In genomic region chr9:41356588-41357349, GRCh38 we compare ENCODE assay signal across 8 cellular contexts.
DNase-seq lines count a peak whose midpoint lies in the region; ATAC-seq and TF ChIP-seq lines count a peak whose summit lies in the region.
"Not testable (repeated sequence)": the region's sequence is repeated elsewhere in the genome, so short reads cannot be mapped to it uniquely, and the experiment has no call there.

No MANE protein-coding gene starts in this region.

- H3K27me3 ChIP-seq in sigmoid colon = not testable (repeated sequence)

- TF ChIP-seq CTCF in sigmoid colon (IDR thresholded peaks at IDR 0.05) = not testable (repeated sequence)

- not testable (repeated sequence) for H3K36me3 Mint-ChIP-seq in immature natural killer cell; stimulated activated memory B cell treated with anti-CD40 and anti-IgM and Interleukin-4, amounts not matched to agents 10 μg/mL and 1 μg/mL and 100 μg/mL, for 72 hours

- not testable (repeated sequence) for H3K4me1 ChIP-seq in sigmoid colon

- H3K4me1 Mint-ChIP-seq in immature natural killer cell = peaks cover 8 to 10% of the 10 kb centered on the region in 2 donors
- H3K4me1 Mint-ChIP-seq in stimulated activated memory B cell treated with anti-CD40 and anti-IgM and Interleukin-4, amounts not matched to agents 10 μg/mL and 1 μg/mL and 100 μg/mL, for 72 hours = peaks cover 12% of the 10 kb centered on the region

- not testable (repeated sequence) for TF ChIP-seq EP300 in sigmoid colon (IDR thresholded peaks at IDR 0.05)

- 4 to 24% methylated on average over 17 to 29 of the region's 42 CpGs for WGBS in sigmoid colon, 2 donors

- not testable (repeated sequence) for H3K27ac ChIP-seq in caudate nucleus (ENCODE audit: low read depth, low read length)
- H3K27ac ChIP-seq in sigmoid colon = peak overlapping the region; percentile 59 to 71 (median 66)

- not testable (repeated sequence) for H3K9me3 ChIP-seq in sigmoid colon

- H3K36me3 ChIP-seq in sigmoid colon = not testable (repeated sequence)

- H3K4me3 ChIP-seq in sigmoid colon = peak overlapping the region in 3 of 4 donors; percentile 28 to 34 (median 29)

- peak overlapping the region in 3 of 5 donors; percentile 74 to 84 (median 74) for H3K4me3 Mint-ChIP-seq in immature natural killer cell
- H3K4me3 Mint-ChIP-seq in stimulated activated memory B cell treated with anti-CD40 and anti-IgM and Interleukin-4, amounts not matched to agents 10 μg/mL and 1 μg/mL and 100 μg/mL, for 72 hours = peak overlapping the region; percentile 94

- H3K27me3 Mint-ChIP-seq in immature natural killer cell (ENCODE audit: low read depth in 3 of 3) = peaks cover 7 to 13% (median 8%) of the 10 kb centered on the region in 3 donors
- not testable (repeated sequence) for H3K27me3 Mint-ChIP-seq in stimulated activated memory B cell treated with anti-CD40 and anti-IgM and Interleukin-4, amounts not matched to agents 10 μg/mL and 1 μg/mL and 100 μg/mL, for 72 hours

- peak; percentile 58 for ATAC-seq in HG03280 (IDR thresholded peaks at IDR 0.05; ENCODE audit: unreplicated experiment)
- ATAC-seq in stimulated activated memory B cell treated with anti-CD40 and anti-IgM and Interleukin-4, amounts not matched to agents 10 μg/mL and 1 μg/mL and 100 μg/mL, for 72 hours = peak; percentile 64

- not testable (repeated sequence) for H3K9me3 Mint-ChIP-seq in immature natural killer cell; stimulated activated memory B cell treated with anti-CD40 and anti-IgM and Interleukin-4, amounts not matched to agents 10 μg/mL and 1 μg/mL and 100 μg/mL, for 72 hours

- peak overlapping the region in 2 of 6 donors; percentile 48 to 81 for H3K27ac Mint-ChIP-seq in immature natural killer cell
- not testable (repeated sequence) for H3K27ac Mint-ChIP-seq in stimulated activated memory B cell treated with anti-CD40 and anti-IgM and Interleukin-4, amounts not matched to agents 10 μg/mL and 1 μg/mL and 100 μg/mL, for 72 hours

- DNase-seq in DMS53 treated with DMSO at 0.1 percent for 48 hours (lab: John Stamatoyannopoulos, UW; ENCODE audit: unreplicated experiment) (peak; percentile 25), SIG-M5 treated with dmso at 0.1 percent for 504 hours (lab: John Stamatoyannopoulos, UW; ENCODE audit: unreplicated experiment) (peak; percentile 35), activated T-cell treated with anti-CD3 and anti-CD28 coated beads for 4 hours (peak; percentile 81), caudate nucleus (lab: John Stamatoyannopoulos, UW) (peak in 37 of 61 donors; percentile 2 to 80 (median 51)), immature natural killer cell (peak; percentile 72 to 85 (median 78)), sigmoid colon (peak; percentile 90)

- intact Hi-C loops in sigmoid colon (cut with DNase I) = not testable (repeated sequence)

- TF ChIP-seq POLR2A in sigmoid colon (IDR thresholded peaks at IDR 0.05) = not testable (repeated sequence)

Comparison
In these comparisons a context has a peak if more than half of its experiments do, and no peak if none do; other contexts are left out.
1. DNase-seq: peak in every context shown above with its lines; median percentile 90 in sigmoid colon; 81 in activated T-cell treated with anti-CD3 and anti-CD28 coated beads for 4 hours; 78 in immature natural killer cell; 51 in caudate nucleus; 35 in SIG-M5 treated with dmso at 0.1 percent for 504 hours; 25 in DMS53 treated with DMSO at 0.1 percent for 48 hours.